In the genomic region with DNA sequence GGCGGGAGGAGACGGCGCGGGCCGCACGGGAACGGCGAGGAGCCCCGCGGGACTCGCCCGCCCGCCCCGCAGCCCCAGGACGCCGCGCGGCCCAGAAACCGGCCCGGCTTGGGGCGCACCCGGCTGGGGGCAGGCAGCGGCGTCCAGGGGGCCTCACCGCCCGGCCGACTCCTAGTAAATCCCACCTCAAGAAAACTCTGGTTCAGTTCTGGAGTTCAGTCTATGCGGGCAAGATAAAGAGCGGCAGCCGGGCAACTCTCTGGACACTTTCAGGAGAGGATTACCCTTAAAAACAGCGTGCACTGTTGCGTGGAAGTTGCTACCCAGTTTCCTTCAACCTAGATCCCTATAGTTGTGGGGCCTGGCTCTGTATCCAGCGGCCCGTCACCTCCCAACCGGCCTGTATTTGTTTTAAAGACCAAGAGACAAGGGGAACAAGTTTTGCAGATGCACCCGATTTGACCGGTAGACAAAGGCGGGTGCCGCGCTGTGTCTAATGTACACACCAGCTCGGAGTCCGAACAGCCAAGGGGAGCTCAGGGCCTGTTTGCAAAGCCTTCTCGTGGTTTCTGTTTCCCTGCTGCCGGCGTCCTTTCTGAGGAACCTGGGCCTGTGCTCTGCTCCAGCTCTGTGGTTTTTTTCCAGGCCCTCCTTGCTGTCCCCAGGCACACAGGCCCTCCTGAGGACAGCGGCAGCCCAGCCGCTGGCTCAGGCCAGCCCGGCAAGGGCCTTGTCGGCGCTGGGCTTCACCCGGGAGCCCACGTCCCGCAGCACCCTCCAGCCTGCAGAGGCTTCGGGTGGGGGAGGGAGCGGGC, we compare ENCODE assay signal across 1 cellular context.
TF ChIP-seq lines count a peak whose summit lies in the region.

No MANE protein-coding gene starts in this region.

TF ChIP-seq in GM12878, 131 proteins besides CTCF, POLR2A, EP300 and RAD21:
- TF ChIP-seq EZH2 (IDR thresholded peaks at IDR 0.05; ENCODE audit: borderline replicate concordance, control insufficient read depth, low read depth, low read length) (0 out of 2 replicates have a peak, but pooled peaks have one; percentile 47), ESRRA (IDR thresholded peaks at IDR 0.05; ENCODE audit: low read length) (no peak), DPF2 (IDR thresholded peaks at IDR 0.05) (no peak), CEBPB (IDR thresholded peaks at IDR 0.05; ENCODE audit: borderline replicate concordance in 1 of 2, low read depth in 2 of 2, low read length in 2 of 2) (no peak), NRF1 (conservative IDR thresholded peaks at IDR 0.05; ENCODE audit: low read depth, low read length) (no peak), SMAD5 (IDR thresholded peaks at IDR 0.05; ENCODE audit: low read depth) (no peak)
- TF ChIP-seq, protein P1, sequence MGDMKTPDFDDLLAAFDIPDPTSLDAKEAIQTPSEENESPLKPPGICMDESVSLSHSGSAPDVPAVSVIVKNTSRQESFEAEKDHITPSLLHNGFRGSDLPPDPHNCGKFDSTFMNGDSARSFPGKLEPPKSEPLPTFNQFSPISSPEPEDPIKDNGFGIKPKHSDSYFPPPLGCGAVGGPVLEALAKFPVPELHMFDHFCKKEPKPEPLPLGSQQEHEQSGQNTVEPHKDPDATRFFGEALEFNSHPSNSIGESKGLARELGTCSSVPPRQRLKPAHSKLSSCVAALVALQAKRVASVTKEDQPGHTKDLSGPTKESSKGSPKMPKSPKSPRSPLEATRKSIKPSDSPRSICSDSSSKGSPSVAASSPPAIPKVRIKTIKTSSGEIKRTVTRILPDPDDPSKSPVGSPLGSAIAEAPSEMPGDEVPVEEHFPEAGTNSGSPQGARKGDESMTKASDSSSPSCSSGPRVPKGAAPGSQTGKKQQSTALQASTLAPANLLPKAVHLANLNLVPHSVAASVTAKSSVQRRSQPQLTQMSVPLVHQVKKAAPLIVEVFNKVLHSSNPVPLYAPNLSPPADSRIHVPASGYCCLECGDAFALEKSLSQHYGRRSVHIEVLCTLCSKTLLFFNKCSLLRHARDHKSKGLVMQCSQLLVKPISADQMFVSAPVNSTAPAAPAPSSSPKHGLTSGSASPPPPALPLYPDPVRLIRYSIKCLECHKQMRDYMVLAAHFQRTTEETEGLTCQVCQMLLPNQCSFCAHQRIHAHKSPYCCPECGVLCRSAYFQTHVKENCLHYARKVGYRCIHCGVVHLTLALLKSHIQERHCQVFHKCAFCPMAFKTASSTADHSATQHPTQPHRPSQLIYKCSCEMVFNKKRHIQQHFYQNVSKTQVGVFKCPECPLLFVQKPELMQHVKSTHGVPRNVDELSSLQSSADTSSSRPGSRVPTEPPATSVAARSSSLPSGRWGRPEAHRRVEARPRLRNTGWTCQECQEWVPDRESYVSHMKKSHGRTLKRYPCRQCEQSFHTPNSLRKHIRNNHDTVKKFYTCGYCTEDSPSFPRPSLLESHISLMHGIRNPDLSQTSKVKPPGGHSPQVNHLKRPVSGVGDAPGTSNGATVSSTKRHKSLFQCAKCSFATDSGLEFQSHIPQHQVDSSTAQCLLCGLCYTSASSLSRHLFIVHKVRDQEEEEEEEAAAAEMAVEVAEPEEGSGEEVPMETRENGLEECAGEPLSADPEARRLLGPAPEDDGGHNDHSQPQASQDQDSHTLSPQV (IDR thresholded peaks at IDR 0.05), result no peak
